ENCODE assay signal across 1 cellular context in the genomic region with DNA sequence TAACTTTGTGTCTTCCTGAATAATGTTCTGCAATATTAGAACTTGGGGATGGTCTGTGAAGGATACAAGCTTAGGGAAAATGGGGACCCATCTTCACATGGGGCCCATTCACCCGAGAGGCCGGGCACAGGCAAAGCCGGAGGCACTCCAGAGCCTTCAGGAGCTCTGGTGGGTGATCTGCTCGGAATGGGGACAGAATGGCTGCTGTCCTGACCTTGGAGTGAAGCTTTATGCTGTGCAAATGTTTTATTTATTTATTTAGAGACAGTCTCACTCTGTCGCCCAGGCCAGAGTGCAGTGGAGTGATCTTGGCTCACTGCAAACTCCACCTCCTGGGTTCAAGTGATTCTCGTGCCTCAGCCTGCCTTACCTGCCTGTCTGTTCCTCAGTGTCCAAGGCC.
TF ChIP-seq lines count a peak whose summit lies in the region.

No MANE protein-coding gene starts in this region.

TF ChIP-seq in WTC11, 78 proteins besides CTCF, POLR2A, EP300 and RAD21 (continued from another document):
- TF ChIP-seq, protein P1, sequence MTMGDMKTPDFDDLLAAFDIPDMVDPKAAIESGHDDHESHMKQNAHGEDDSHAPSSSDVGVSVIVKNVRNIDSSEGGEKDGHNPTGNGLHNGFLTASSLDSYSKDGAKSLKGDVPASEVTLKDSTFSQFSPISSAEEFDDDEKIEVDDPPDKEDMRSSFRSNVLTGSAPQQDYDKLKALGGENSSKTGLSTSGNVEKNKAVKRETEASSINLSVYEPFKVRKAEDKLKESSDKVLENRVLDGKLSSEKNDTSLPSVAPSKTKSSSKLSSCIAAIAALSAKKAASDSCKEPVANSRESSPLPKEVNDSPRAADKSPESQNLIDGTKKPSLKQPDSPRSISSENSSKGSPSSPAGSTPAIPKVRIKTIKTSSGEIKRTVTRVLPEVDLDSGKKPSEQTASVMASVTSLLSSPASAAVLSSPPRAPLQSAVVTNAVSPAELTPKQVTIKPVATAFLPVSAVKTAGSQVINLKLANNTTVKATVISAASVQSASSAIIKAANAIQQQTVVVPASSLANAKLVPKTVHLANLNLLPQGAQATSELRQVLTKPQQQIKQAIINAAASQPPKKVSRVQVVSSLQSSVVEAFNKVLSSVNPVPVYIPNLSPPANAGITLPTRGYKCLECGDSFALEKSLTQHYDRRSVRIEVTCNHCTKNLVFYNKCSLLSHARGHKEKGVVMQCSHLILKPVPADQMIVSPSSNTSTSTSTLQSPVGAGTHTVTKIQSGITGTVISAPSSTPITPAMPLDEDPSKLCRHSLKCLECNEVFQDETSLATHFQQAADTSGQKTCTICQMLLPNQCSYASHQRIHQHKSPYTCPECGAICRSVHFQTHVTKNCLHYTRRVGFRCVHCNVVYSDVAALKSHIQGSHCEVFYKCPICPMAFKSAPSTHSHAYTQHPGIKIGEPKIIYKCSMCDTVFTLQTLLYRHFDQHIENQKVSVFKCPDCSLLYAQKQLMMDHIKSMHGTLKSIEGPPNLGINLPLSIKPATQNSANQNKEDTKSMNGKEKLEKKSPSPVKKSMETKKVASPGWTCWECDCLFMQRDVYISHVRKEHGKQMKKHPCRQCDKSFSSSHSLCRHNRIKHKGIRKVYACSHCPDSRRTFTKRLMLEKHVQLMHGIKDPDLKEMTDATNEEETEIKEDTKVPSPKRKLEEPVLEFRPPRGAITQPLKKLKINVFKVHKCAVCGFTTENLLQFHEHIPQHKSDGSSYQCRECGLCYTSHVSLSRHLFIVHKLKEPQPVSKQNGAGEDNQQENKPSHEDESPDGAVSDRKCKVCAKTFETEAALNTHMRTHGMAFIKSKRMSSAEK (CRISPR knock-in tag; IDR thresholded peaks at IDR 0.05; ENCODE audit: borderline replicate concordance), result no peak
